Comparison of ENCODE assay signal across 8 cellular contexts in the genomic region with DNA sequence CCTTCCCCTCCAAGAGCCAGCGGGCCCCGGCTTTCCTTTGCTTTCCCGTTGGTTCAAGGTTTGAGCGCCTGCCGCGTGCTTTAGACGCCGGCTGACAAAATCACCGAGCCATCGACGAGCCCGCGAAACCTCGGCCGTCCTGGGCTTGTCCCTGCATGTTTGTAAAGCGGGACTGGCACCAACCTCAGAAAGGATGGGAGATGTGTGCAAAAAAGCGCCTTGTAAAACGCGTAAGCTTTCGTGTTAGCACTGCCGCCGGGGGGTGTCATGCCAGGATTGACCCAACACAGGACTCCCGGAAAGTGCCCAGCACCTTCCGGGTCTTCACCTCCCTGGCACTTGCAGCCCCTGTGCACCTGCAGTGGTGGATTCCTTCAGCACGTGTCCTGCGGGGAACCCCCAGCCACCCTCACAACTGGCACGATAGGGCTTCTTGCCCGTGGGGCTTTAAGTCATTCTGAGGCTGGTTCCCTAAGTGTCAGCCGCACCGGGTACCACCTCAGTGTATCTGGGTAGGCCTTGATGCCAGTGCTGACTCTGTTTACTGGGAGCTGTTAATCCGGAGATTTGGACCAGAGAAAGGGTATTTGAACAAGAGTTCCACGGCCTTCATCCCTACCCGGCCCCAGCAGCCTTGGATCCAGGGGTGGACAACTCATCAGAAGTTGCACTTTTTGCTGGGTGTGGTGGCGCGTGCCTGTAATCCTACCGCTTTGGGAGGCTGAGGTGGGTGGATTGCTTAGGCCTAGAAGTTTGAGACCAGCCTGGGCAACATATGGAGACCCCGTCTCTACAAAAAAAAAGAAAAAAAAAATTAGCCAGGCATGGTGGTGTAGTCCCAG. TPM values are rescaled to one million over a fixed set of nuclear protein-coding genes. Genes with fewer than 3 reads are reported as not detected.
DNase-seq lines count a peak whose midpoint lies in the region; ATAC-seq and TF ChIP-seq lines count a peak whose summit lies in the region.

No MANE protein-coding gene starts in this region.

- BruUV-seq in Calu3 (replicated peaks; lab: Mats Ljungman, UMichigan) = TSS peak; percentile 60

- DNase-seq in Calu3 = peak; percentile 28
- DNase-seq in activated T-cell treated with anti-CD3 and anti-CD28 coated beads for 24 hours (ENCODE audit: low read depth) = peak; percentile 31
- peak in 1 of 2 donors; percentile 57 for DNase-seq in foreskin fibroblast
- no peak for DNase-seq in skeletal muscle cell (ENCODE audit: low read depth)
- DNase-seq in HuH-7.5 (ENCODE audit: low spot score) = no peak
- no peak for DNase-seq in midbrain (lab: John Stamatoyannopoulos, UW)

- peaks cover 22% of the 10 kb centered on the region for H3K4me1 ChIP-seq in KMS-11 (ENCODE audit: low read depth, poor library complexity, severe bottlenecking)

- peak overlapping the region; percentile 92 for H3K27ac Mint-ChIP-seq in Calu3 (ENCODE audit: unreplicated experiment)

- peak overlapping the region; percentile 99 for H3K9ac ChIP-seq in KMS-11

- peak overlapping the region; percentile 59 for H3K4me2 ChIP-seq in KMS-11

- no peak for TF ChIP-seq CTCF in Calu3 (IDR thresholded peaks at IDR 0.05; ENCODE audit: unreplicated experiment)
- no peak for TF ChIP-seq CTCF in KMS-11 (conservative IDR thresholded peaks at IDR 0.05; ENCODE audit: low read depth, low read length)
- TF ChIP-seq CTCF in foreskin fibroblast (IDR thresholded peaks at IDR 0.05; ENCODE audit: low read depth, low read length) = no peak

- ATAC-seq in GM21515 (IDR thresholded peaks at IDR 0.05; ENCODE audit: unreplicated experiment) = no peak

- H3K79me2 ChIP-seq in KMS-11 (ENCODE audit: insufficient read depth, low read depth) = peaks cover 29% of the 10 kb centered on the region

- H3K4me3 Mint-ChIP-seq in Calu3 (ENCODE audit: low read depth, unreplicated experiment) = peak overlapping the region; percentile 79

- intact Hi-C loops in Calu3 (cut with micrococcal nuclease; ENCODE audit: unreplicated experiment) = no loop called here

- no peaks in the 10 kb centered on the region for H3K9me3 Mint-ChIP-seq in Calu3 (ENCODE audit: low read depth, unreplicated experiment)

- H3K4me3 ChIP-seq in KMS-11 (IDR thresholded peaks at IDR 0.05; ENCODE audit: insufficient read depth, low read depth, low read length) (no peak overlapping the region), foreskin fibroblast (ENCODE audit: low read depth in 1 of 2, low read length in 2 of 2) (peak overlapping the region; percentile 75 to 79), skeletal muscle cell (ENCODE audit: low read depth, low read length) (peak overlapping the region; percentile 89)

- no peaks in the 10 kb centered on the region for H4K20me1 ChIP-seq in KMS-11 (ENCODE audit: insufficient read depth)

- H3K36me3 ChIP-seq in KMS-11 (ENCODE audit: insufficient read depth) = no peaks in the 10 kb centered on the region

- CTCF ChIA-PET in Calu3 (lab: Charles Lee) = interaction anchor here (0.6 to 1.4 kb wide), 2 partner anchors 155 to 157 kb away, joined by 3 to 4 read pairs; a partner anchor contains a TSS

- peaks cover 14% of the 10 kb centered on the region for H3K4me1 Mint-ChIP-seq in Calu3 (ENCODE audit: low read depth, unreplicated experiment)

- H3K27ac ChIP-seq in KMS-11 = peak overlapping the region; percentile 95

- H2AFZ ChIP-seq in KMS-11 (ENCODE audit: low read depth) = peak overlapping the region; percentile 34; the same call in 1 of the 2 replicates

- H3K27me3 Mint-ChIP-seq in Calu3 (ENCODE audit: unreplicated experiment) = no peaks in the 10 kb centered on the region

- H3K36me3 Mint-ChIP-seq in Calu3 (ENCODE audit: insufficient read depth, unreplicated experiment) = peaks cover 67% of the 10 kb centered on the region

- H3K27me3 ChIP-seq in KMS-11 (ENCODE audit: insufficient read depth, low read depth) = no peaks in the 10 kb centered on the region

RNA-seq across cellular contexts. Expression of a gene that starts 0.8 kb away (rescaled TPM):
- total RNA-seq in Calu3 (2022) = 53.3 and 54.1 TPM in 2 replicates

RNA-seq across cellular contexts. Expression of a gene that starts 1.1 kb away (rescaled TPM):
- 37.0 and 38.6 TPM in 2 replicates for total RNA-seq in Calu3 (2022)

RNA-seq across cellular contexts. Expression of a gene that starts 17.2 kb away (rescaled TPM):
- 25.2 and 28.2 TPM in 2 replicates for total RNA-seq in Calu3 (2022)

RNA-seq across cellular contexts. Expression of a gene that starts 55.2 kb away (rescaled TPM):
- 120 and 121 TPM in 2 replicates for total RNA-seq in Calu3 (2022)

Comparison
In these comparisons a context has a peak if more than half of its experiments do, and no peak if none do; other contexts are left out.
1. DNase-seq: peak in Calu3 (single experiment) and activated T-cell treated with anti-CD3 and anti-CD28 coated beads for 24 hours (single experiment); none in skeletal muscle cell (single experiment), HuH-7.5 (single experiment) and midbrain (single experiment).